20 cellular contexts compared by ENCODE assay signal in genomic region chr19:45322311-45322710, GRCh38. TPM values are rescaled to one million over a fixed set of nuclear protein-coding genes. Genes with fewer than 3 reads are reported as not detected.
DNase-seq lines count a peak whose midpoint lies in the region; ATAC-seq, FAIRE-seq and TF ChIP-seq lines count a peak whose summit lies in the region.
"Had no signal": no experiment of that assay in that cellular context is flagged by ENCODE, and none has a peak within 500 bp of the region (broad histone marks: within the 10 kb centered on the region; RNA-seq: fewer than 3 reads in every experiment).

No MANE protein-coding gene starts in this region.

- no peak for TF ChIP-seq POLR2A in GM12891 (IDR thresholded peaks at IDR 0.05; ENCODE audit: low read depth, low read length)

- intact Hi-C loops in left ventricle myocardium superior (cut with micrococcal nuclease): no loop called here

- DNase-seq in 8988T (peak; percentile 11), H7 (peak; percentile 64), NCI-H748 (lab: John Stamatoyannopoulos, UW; ENCODE audit: unreplicated experiment) (peak; percentile 87), left ventricle myocardium superior (peak; percentile 42), middle frontal gyrus (ENCODE audit: extremely low spot score, low spot score) (no peak), GM12891 (ENCODE audit: insufficient read length, low spot score) (no peak)
- DNase-seq in activated naive CD4-positive, alpha-beta T cell treated with anti-CD3 and anti-CD28 coated beads, Interleukin-2, amount 50 U/mL, for 16 hours: no peak
- DNase-seq: activated CD4-positive, alpha-beta memory T cell treated with anti-CD3 and anti-CD28 coated beads for 36 hours; AML-193; HFFc6; kidney glomerular epithelial cell; NK-92 treated with Interleukin-12 subunit alpha and Interleukin-12 subunit beta, amount 100 ng/mL, for 24 hours; stimulated activated CD4-positive, alpha-beta T cell treated with anti-CD3 and anti-CD28 coated beads, Interleukin-2, amount 100 ng/mL, for 24 hours; thyroid gland had no signal

- H3K4me3 ChIP-seq in H7 (ENCODE audit: insufficient read depth, low read depth, low read length): no peak overlapping the region
- H3K4me3 ChIP-seq: hepatocyte, thyroid gland had no signal

- H3K36me3 ChIP-seq in H7 (replicated peaks; ENCODE audit: control insufficient read depth, insufficient read depth, low read length): no peaks in the 10 kb centered on the region
- H3K36me3 ChIP-seq: thyroid gland had no signal

- no peak for FAIRE-seq in GM12891 (lab: Jason Lieb, UNC)

- H3K27me3 ChIP-seq in H7 (ENCODE audit: control insufficient read depth, insufficient read depth, low read length): peaks cover 14% of the 10 kb centered on the region
- H3K27me3 ChIP-seq: thyroid gland had no signal

- ATAC-seq in left ventricle myocardium superior: peak; percentile 0
- ATAC-seq in HG02870 (IDR thresholded peaks at IDR 0.05; ENCODE audit: unreplicated experiment): no peak
- ATAC-seq: activated T-helper 17 cell treated with anti-CD3 and anti-CD28 coated beads, Interleukin-2, amount 50 U/mL, for 72 hours; esophagus mucosa had no signal

TF ChIP-seq in GM12891, 5 proteins besides CTCF, POLR2A, EP300 and RAD21:
- TF ChIP-seq SPI1 (IDR thresholded peaks at IDR 0.05; ENCODE audit: low read depth, low read length) (no peak), TAF1 (IDR thresholded peaks at IDR 0.05; ENCODE audit: low read depth, low read length) (no peak), POU2F2 (IDR thresholded peaks at IDR 0.05; ENCODE audit: low read depth, low read length) (no peak), POLR2AphosphoS5 (IDR thresholded peaks at IDR 0.05; ENCODE audit: low read depth, low read length) (no peak), PAX5 (IDR thresholded peaks at IDR 0.05; ENCODE audit: insufficient read depth, low read length, severe bottlenecking) (no peak)

RNA-seq across cellular contexts. Expression of gene CKM, which starts 0.4 kb away (rescaled TPM):
- not detected in 2 replicates for total RNA-seq in H7 (2014; rRNA removed; shearing (Covaris generic))
- 6,589 TPM for total RNA-seq in left ventricle myocardium superior
- polyA plus RNA-seq in GM12891 (2012; ENCODE audit: low read depth, missing spikeins): 0.13 TPM
- total RNA-seq: activated CD4-positive, alpha-beta memory T cell treated with anti-CD3 and anti-CD28 coated beads for 36 hours; activated T-helper 17 cell treated with anti-CD3 and anti-CD28 coated beads, Interleukin-2, amount 50 U/mL, for 72 hours; HFFc6; MCF 10A; mucosa of gallbladder had no signal

RNA-seq across cellular contexts. Expression of gene KLC3, which starts 18.2 kb away (rescaled TPM):
- total RNA-seq in H7 (2014; rRNA removed; shearing (Covaris generic)): 1.6 and 1.8 TPM in 2 replicates
- not detected for total RNA-seq in left ventricle myocardium superior
- 0.42 TPM for polyA plus RNA-seq in GM12891 (2012; ENCODE audit: low read depth, missing spikeins)
- total RNA-seq: activated CD4-positive, alpha-beta memory T cell treated with anti-CD3 and anti-CD28 coated beads for 36 hours; HFFc6 had no signal

RNA-seq across cellular contexts. Expression of gene ERCC2, which starts 48.1 kb away (rescaled TPM):
- 48.7 and 54.2 TPM in 2 replicates for total RNA-seq in H7 (2014; rRNA removed; shearing (Covaris generic))
- total RNA-seq in left ventricle myocardium superior: 9.9 TPM
- polyA plus RNA-seq in GM12891 (2012; ENCODE audit: low read depth, missing spikeins): 20.8 TPM

Comparison
In these comparisons a context has a peak if more than half of its experiments do, and no peak if none do; other contexts are left out.
1. DNase-seq: peak in 8988T (single experiment), H7 (single experiment), NCI-H748 (single experiment) and left ventricle myocardium superior (single experiment); none in activated naive CD4-positive, alpha-beta T cell treated with anti-CD3 and anti-CD28 coated beads, Interleukin-2, amount 50 U/mL, for 16 hours (single experiment), middle frontal gyrus (single experiment) and GM12891 (single experiment).
2. RNA of gene CKM, which starts 0.4 kb away (total RNA-seq): 6,589 TPM in left ventricle myocardium superior (single experiment); not detected in H7; every median in the first group is over 1,000 times any median in the second.